In genomic region chr2:20351555-20352229, GRCh38 we compare ENCODE assay signal across 8 cellular contexts. TPM values are rescaled to one million over a fixed set of nuclear protein-coding genes. Genes with fewer than 3 reads are reported as not detected.
DNase-seq lines count a peak whose midpoint lies in the region; ATAC-seq lines count a peak whose summit lies in the region.

No MANE protein-coding gene starts in this region.

- peak overlapping the region; percentile 97 for H4K8ac ChIP-seq in trophoblast cell (ENCODE audit: low read depth, low read length)

- no peaks in the 10 kb centered on the region for H3K27me3 Mint-ChIP-seq in activated T-helper 17 cell treated with anti-CD3 and anti-CD28 coated beads, Interleukin-2, amount 50 U/mL, for 72 hours

- H3K27ac ChIP-seq in ectodermal cell (ENCODE audit: insufficient read depth, low read depth, low read length, poor library complexity, severe bottlenecking) (peak overlapping the region; percentile 94), trophoblast cell (ENCODE audit: low read depth, low read length) (peak overlapping the region; percentile 90)

- H2BK120ac ChIP-seq in trophoblast cell (ENCODE audit: insufficient read depth, low read length, poor library complexity): peak overlapping the region; percentile 92

- peak overlapping the region; percentile 93 for H2BK5ac ChIP-seq in trophoblast cell (ENCODE audit: low read depth, low read length, poor library complexity)

- H3K9me3 ChIP-seq in ectodermal cell (ENCODE audit: control insufficient read depth, low read length) (no peaks in the 10 kb centered on the region), trophoblast cell (ENCODE audit: insufficient read depth, low read depth, low read length) (no peaks in the 10 kb centered on the region)

- H4K12ac ChIP-seq in trophoblast cell (ENCODE audit: low read depth, low read length): peak overlapping the region; percentile 89

- peak overlapping the region; percentile 87 for H2AFZ ChIP-seq in trophoblast cell (ENCODE audit: insufficient read depth, low read length, poor library complexity)

- H3K4ac ChIP-seq in trophoblast cell (ENCODE audit: low read depth, low read length): peak overlapping the region; percentile 61

- no peaks in the 10 kb centered on the region for H3K9me3 Mint-ChIP-seq in activated T-helper 17 cell treated with anti-CD3 and anti-CD28 coated beads, Interleukin-2, amount 50 U/mL, for 72 hours

- H3K27me3 ChIP-seq in ectodermal cell (ENCODE audit: control insufficient read depth, insufficient read depth, low read length, poor library complexity, severe bottlenecking): no peaks in the 10 kb centered on the region
- H3K27me3 ChIP-seq in trophoblast cell (ENCODE audit: insufficient read depth, low read length): no peaks in the 10 kb centered on the region

- no peaks in the 10 kb centered on the region for H3K36me3 ChIP-seq in ectodermal cell (ENCODE audit: control insufficient read depth, insufficient read depth, low read length)
- H3K36me3 ChIP-seq in trophoblast cell (ENCODE audit: control insufficient read depth in 1 of 2, insufficient read depth in 2 of 2, low read length in 2 of 2): no peaks in the 10 kb centered on the region

- H3K4me3 ChIP-seq in ectodermal cell (ENCODE audit: insufficient read depth, low read depth, low read length) (peak overlapping the region; percentile 57), trophoblast cell (ENCODE audit: low read depth, low read length) (peak overlapping the region; percentile 70)

- peak overlapping the region; percentile 94 for H3K14ac ChIP-seq in trophoblast cell (ENCODE audit: low read length)

- peak overlapping the region; percentile 87 for H3K18ac ChIP-seq in trophoblast cell (ENCODE audit: low read length)

- H3K4me3 Mint-ChIP-seq in activated T-helper 17 cell treated with anti-CD3 and anti-CD28 coated beads, Interleukin-2, amount 50 U/mL, for 72 hours: no peak overlapping the region

- H3K4me2 ChIP-seq in trophoblast cell (ENCODE audit: low read length): peak overlapping the region; percentile 88

- 29% methylated on average over 13 of the region's 13 CpGs for WGBS in ectodermal cell, 2 experiments
- WGBS in trophoblast cell (ENCODE audit: extremely low coverage, insufficient coverage, insufficient read length): no CpG with 5 or more reads among the region's 13 CpGs

- H3K9ac ChIP-seq in trophoblast cell (ENCODE audit: low read length): peak overlapping the region; percentile 88

- DNase-seq in NCI-H187 (lab: John Stamatoyannopoulos, UW) (peak; percentile 32 to 77), trophoblast cell (no peak), occipital lobe (lab: John Stamatoyannopoulos, UW) (no peak), glomerular visceral epithelial cell (ENCODE audit: extremely low spot score) (no peak)
- no peak for DNase-seq in activated CD8-positive, alpha-beta memory T cell treated with anti-CD3 and anti-CD28 coated beads, Interleukin-2, amount 50 U/mL, for 4 hours

- no peak overlapping the region for H2AK5ac ChIP-seq in trophoblast cell (ENCODE audit: low read length)

- H3K79me1 ChIP-seq in trophoblast cell (ENCODE audit: low read length): peaks cover 15% of the 10 kb centered on the region

- H3K27ac Mint-ChIP-seq in activated T-helper 17 cell treated with anti-CD3 and anti-CD28 coated beads, Interleukin-2, amount 50 U/mL, for 72 hours: no peak overlapping the region

- ATAC-seq in GM18511 (IDR thresholded peaks at IDR 0.05; ENCODE audit: unreplicated experiment): peak; percentile 0
- no peak for ATAC-seq in activated T-helper 17 cell treated with anti-CD3 and anti-CD28 coated beads, Interleukin-2, amount 50 U/mL, for 72 hours (replicated peaks)

- H4K91ac ChIP-seq in trophoblast cell (ENCODE audit: low read depth, low read length): peak overlapping the region; percentile 94

- H2BK12ac ChIP-seq in trophoblast cell (ENCODE audit: low read length): no peak overlapping the region

- peaks cover 18% of the 10 kb centered on the region for H3K79me2 ChIP-seq in trophoblast cell (ENCODE audit: control insufficient read depth, insufficient read depth, low read length, poor library complexity)

- peaks cover 8% of the 10 kb centered on the region for H3K4me1 Mint-ChIP-seq in activated T-helper 17 cell treated with anti-CD3 and anti-CD28 coated beads, Interleukin-2, amount 50 U/mL, for 72 hours

- H3K36me3 Mint-ChIP-seq in activated T-helper 17 cell treated with anti-CD3 and anti-CD28 coated beads, Interleukin-2, amount 50 U/mL, for 72 hours (ENCODE audit: low read depth): peaks cover 35% of the 10 kb centered on the region

- peaks cover 18% of the 10 kb centered on the region for H3K4me1 ChIP-seq in ectodermal cell (ENCODE audit: control insufficient read depth, insufficient read depth, low read length)
- peaks cover 9 to 18% of the 10 kb centered on the region in 2 experiments for H3K4me1 ChIP-seq in trophoblast cell (ENCODE audit: control insufficient read depth in 1 of 2, insufficient read depth in 2 of 2, low read length in 2 of 2)

- no peak overlapping the region for H3K23ac ChIP-seq in trophoblast cell (ENCODE audit: low read length)

RNA-seq across cellular contexts. Expression of gene PUM2, which starts 1.0 kb away (rescaled TPM):
- polyA plus RNA-seq in ectodermal cell (2013, experiment 1 of 4): 81.2 TPM
- 84.4 TPM for polyA plus RNA-seq in ectodermal cell (2013, experiment 2 of 4)
- polyA plus RNA-seq in ectodermal cell (2013, experiment 3 of 4): 58.9 TPM
- polyA plus RNA-seq in ectodermal cell (2013, experiment 4 of 4): 68.3 TPM
- 48.9 and 50.0 TPM in 2 replicates for polyA plus RNA-seq in trophoblast cell (2013)
- 100 to 1,000 TPM; 113 to 120 TPM for total RNA-seq in activated T-helper 17 cell treated with anti-CD3 and anti-CD28 coated beads, Interleukin-2, amount 50 U/mL, for 72 hours
- 177 TPM for total RNA-seq in occipital lobe

Comparison
In these comparisons a context has a peak if more than half of its experiments do, and no peak if none do; other contexts are left out.
1. DNase-seq: peak in NCI-H187 (2 of 2); none in trophoblast cell (0 of 2), occipital lobe (single experiment), activated CD8-positive, alpha-beta memory T cell treated with anti-CD3 and anti-CD28 coated beads, Interleukin-2, amount 50 U/mL, for 4 hours (single experiment) and glomerular visceral epithelial cell (single experiment).